Comparison of ENCODE assay signal across 19 cellular contexts in the genomic region with DNA sequence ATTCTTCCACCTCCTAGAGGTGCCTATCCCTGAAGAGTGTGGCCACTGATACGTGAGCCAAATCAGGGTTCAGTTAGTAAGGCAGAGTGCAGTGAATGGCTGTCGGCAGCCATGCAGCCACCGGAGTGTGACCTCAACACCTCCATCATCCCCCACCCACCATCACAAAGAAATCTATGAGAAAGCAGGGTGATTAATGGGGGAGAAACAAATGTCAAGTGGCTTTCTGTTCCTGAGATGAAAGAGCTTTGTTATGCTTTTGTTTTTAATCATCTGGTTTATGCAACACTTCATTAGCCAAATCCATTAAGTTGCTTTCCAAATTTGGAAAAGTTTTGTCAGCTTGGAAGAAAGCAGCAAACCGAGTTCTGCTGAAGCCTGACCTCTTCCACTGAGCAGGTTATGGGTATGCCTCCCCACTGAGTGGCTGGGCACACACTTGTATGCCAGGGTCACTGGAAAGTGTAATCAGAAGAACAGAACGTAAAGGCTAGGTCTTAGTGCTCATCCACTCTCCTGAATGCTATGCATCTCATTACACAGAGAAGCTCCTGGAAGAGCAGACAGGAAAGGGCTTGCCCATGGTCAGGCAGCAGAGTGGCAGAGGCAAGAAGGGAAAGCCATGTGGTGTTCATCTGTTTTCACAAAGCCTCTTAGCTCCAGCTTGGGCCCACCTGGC.
DNase-seq lines count a peak whose midpoint lies in the region; TF ChIP-seq lines count a peak whose summit lies in the region.
"Had no signal": no experiment of that assay in that cellular context is flagged by ENCODE, and none has a peak within 500 bp of the region (broad histone marks: within the 10 kb centered on the region; RNA-seq: fewer than 3 reads in every experiment).

No MANE protein-coding gene starts in this region.

- peaks cover 92% of the 10 kb centered on the region for H3K4me1 ChIP-seq in OCI-LY3 (ENCODE audit: low read length)

- H3K4me2 ChIP-seq in OCI-LY3 (ENCODE audit: low read length): peak overlapping the region; percentile 17
- H3K4me2 ChIP-seq: KMS-11 had no signal

- H3K9ac ChIP-seq in OCI-LY3 (ENCODE audit: low read length): no peak overlapping the region
- H3K9ac ChIP-seq: KMS-11 had no signal

- no peaks in the 10 kb centered on the region for H3K79me2 ChIP-seq in OCI-LY3 (ENCODE audit: low read length)

- no peaks in the 10 kb centered on the region for H3K27me3 ChIP-seq in OCI-LY3 (ENCODE audit: low read depth, low read length)
- H3K27me3 ChIP-seq: cardiac muscle cell, upper lobe of right lung had no signal

- no peaks in the 10 kb centered on the region for H4K20me1 ChIP-seq in OCI-LY3 (ENCODE audit: insufficient read depth, low read length)

- H3K36me3 ChIP-seq in OCI-LY3 (replicated peaks; ENCODE audit: low read depth, low read length): no peaks in the 10 kb centered on the region
- H3K36me3 ChIP-seq: cardiac muscle cell, upper lobe of right lung had no signal

- H3K4me3 ChIP-seq in OCI-LY3 (ENCODE audit: low read length) (no peak overlapping the region), epithelial cell of esophagus (ENCODE audit: low read length) (no peak overlapping the region)
- H3K4me3 ChIP-seq: cardiac muscle cell, upper lobe of right lung had no signal

- H2AFZ ChIP-seq in OCI-LY3 (ENCODE audit: low read depth, low read length): 0 out of 2 replicates have a peak overlapping the region, but pooled peaks have one; percentile 43

- H3K27ac ChIP-seq in OCI-LY3 (ENCODE audit: low read length): no peak overlapping the region
- H3K27ac ChIP-seq: cardiac muscle cell, KMS-11, upper lobe of right lung had no signal

- H3K9me3 ChIP-seq in OCI-LY3 (ENCODE audit: insufficient read depth, low read length): no peaks in the 10 kb centered on the region
- H3K9me3 ChIP-seq: upper lobe of right lung had no signal

- TF ChIP-seq CTCF in OCI-LY3 (IDR thresholded peaks at IDR 0.05; ENCODE audit: low read depth, low read length) (no peak), epithelial cell of esophagus (IDR thresholded peaks at IDR 0.05; ENCODE audit: insufficient read depth, low read depth, low read length, missing control alignments) (no peak)

- peak; percentile 39 to 58 for DNase-seq in activated CD4-positive, alpha-beta T cell treated with anti-CD3 and anti-CD28 coated beads, Interleukin-2, amount 50 U/mL, for 48 hours
- DNase-seq in activated CD4-positive, alpha-beta T cell treated with anti-CD3 and anti-CD28 coated beads for 1 hour: no peak
- DNase-seq in epithelial cell of esophagus (ENCODE audit: low read depth) (peak; percentile 41), GM03348 (ENCODE audit: low spot score) (no peak), pons (ENCODE audit: low spot score) (no peak), C1 segment of cervical spinal cord (lab: John Stamatoyannopoulos, UW) (no peak)
- peak; percentile 1 for DNase-seq in stimulated activated CD8-positive, alpha-beta memory T cell treated with anti-CD3 and anti-CD28 coated beads, Interleukin-4, amount 100 ng/mL, for 24 hours (ENCODE audit: low read depth)
- DNase-seq: activated effector memory CD4-positive, alpha-beta T cell treated with anti-CD3 and anti-CD28 coated beads, Interleukin-2, amount 50 U/mL, for 16 hours; COR-L47; effector CD4-positive, alpha-beta T cell; left ventricle myocardium superior; NCI-H1417 treated with DMSO at 0.1 percent for 48 hours; posterior cingulate gyrus; small intestine; SW 1271; upper lobe of right lung had no signal

Comparison
In these comparisons a context has a peak if more than half of its experiments do, and no peak if none do; other contexts are left out.
1. DNase-seq: peak in activated CD4-positive, alpha-beta T cell treated with anti-CD3 and anti-CD28 coated beads, Interleukin-2, amount 50 U/mL, for 48 hours (2 of 2), epithelial cell of esophagus (single experiment) and stimulated activated CD8-positive, alpha-beta memory T cell treated with anti-CD3 and anti-CD28 coated beads, Interleukin-4, amount 100 ng/mL, for 24 hours (single experiment); none in activated CD4-positive, alpha-beta T cell treated with anti-CD3 and anti-CD28 coated beads for 1 hour (single experiment), GM03348 (single experiment), pons (single experiment) and C1 segment of cervical spinal cord (0 of 14).